In the genomic region with DNA sequence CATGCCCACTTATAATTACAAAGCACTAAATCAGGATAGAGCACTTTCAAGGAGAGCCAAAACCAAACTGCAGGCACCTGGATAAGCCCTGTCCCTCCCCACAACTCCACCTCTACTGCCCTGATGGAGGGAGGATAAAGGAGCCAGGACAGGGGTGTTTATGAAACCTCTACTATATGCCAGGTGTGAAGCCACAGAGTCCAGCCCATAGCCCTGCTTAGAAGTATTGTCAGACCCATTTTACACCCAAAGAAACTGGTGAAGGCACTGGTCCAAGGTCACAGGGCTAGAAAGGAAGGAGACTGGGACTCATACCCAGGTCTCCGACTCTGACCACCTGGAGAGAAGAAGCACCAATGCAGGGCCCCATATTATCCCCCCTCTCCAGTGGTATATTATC, we compare ENCODE assay signal across 1 cellular context.
TF ChIP-seq lines count a peak whose summit lies in the region.

No MANE protein-coding gene starts in this region.

TF ChIP-seq in SK-N-SH, 30 proteins besides CTCF, POLR2A, EP300 and RAD21 (continued from another document):
- TF ChIP-seq, protein P1, sequence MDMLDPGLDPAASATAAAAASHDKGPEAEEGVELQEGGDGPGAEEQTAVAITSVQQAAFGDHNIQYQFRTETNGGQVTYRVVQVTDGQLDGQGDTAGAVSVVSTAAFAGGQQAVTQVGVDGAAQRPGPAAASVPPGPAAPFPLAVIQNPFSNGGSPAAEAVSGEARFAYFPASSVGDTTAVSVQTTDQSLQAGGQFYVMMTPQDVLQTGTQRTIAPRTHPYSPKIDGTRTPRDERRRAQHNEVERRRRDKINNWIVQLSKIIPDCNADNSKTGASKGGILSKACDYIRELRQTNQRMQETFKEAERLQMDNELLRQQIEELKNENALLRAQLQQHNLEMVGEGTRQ (IDR thresholded peaks at IDR 0.05; ENCODE audit: borderline replicate concordance, low read depth, low read length), result no peak
